Comparison of ENCODE assay signal across 1 cellular context in the genomic region with DNA sequence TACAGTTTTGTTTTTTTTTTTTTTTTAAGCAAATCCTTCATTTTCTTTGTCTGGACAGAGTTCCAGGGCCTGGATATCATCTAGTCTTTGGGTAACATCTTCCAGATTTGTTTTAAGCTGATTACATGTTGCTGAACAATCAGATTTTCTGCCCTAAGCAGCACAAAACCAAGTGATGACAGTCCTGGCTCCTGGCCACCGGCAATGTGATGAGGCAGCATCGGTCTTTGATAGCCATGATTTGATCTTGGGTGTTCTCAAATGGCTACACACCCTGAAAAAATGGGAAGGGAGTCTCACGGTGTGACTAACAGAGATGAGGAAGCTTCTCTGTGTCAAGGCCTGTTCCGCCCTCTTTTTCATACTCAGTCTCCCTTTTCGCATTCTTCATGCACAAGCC.
TF ChIP-seq lines count a peak whose summit lies in the region.

No MANE protein-coding gene starts in this region.

TF ChIP-seq in SK-N-SH treated with all-trans-retinoic acid at 6 μM for 48 hours, 23 proteins besides CTCF, POLR2A, EP300 and RAD21 (continued from another document):
- no peak for TF ChIP-seq GLIS3 (CRISPR knock-in tag; IDR thresholded peaks at IDR 0.05)
- peak; percentile 44; the same call in 1 of the 2 replicates for TF ChIP-seq ISL1 (CRISPR knock-in tag; IDR thresholded peaks at IDR 0.05)
- TF ChIP-seq PPARA (CRISPR knock-in tag; IDR thresholded peaks at IDR 0.05; ENCODE audit: borderline replicate concordance): no peak
- no peak for TF ChIP-seq SNAI2 (CRISPR knock-in tag; IDR thresholded peaks at IDR 0.05)
- TF ChIP-seq, protein P1, sequence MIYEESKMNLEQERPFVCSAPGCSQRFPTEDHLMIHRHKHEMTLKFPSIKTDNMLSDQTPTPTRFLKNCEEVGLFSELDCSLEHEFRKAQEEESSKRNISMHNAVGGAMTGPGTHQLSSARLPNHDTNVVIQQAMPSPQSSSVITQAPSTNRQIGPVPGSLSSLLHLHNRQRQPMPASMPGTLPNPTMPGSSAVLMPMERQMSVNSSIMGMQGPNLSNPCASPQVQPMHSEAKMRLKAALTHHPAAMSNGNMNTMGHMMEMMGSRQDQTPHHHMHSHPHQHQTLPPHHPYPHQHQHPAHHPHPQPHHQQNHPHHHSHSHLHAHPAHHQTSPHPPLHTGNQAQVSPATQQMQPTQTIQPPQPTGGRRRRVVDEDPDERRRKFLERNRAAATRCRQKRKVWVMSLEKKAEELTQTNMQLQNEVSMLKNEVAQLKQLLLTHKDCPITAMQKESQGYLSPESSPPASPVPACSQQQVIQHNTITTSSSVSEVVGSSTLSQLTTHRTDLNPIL (CRISPR knock-in tag; IDR thresholded peaks at IDR 0.05; ENCODE audit: low read depth): no peak
- TF ChIP-seq ZNF70 (CRISPR knock-in tag; IDR thresholded peaks at IDR 0.05): no peak
- peak; percentile 72 for TF ChIP-seq TCF4 (CRISPR knock-in tag; IDR thresholded peaks at IDR 0.05; ENCODE audit: borderline replicate concordance)
TF ChIP-seq in SK-N-SH treated with all-trans-retinoic acid at 6 μM for 48 hours: peak in this region for 2.
